ENCODE assay signal across 8 cellular contexts in the genomic region with DNA sequence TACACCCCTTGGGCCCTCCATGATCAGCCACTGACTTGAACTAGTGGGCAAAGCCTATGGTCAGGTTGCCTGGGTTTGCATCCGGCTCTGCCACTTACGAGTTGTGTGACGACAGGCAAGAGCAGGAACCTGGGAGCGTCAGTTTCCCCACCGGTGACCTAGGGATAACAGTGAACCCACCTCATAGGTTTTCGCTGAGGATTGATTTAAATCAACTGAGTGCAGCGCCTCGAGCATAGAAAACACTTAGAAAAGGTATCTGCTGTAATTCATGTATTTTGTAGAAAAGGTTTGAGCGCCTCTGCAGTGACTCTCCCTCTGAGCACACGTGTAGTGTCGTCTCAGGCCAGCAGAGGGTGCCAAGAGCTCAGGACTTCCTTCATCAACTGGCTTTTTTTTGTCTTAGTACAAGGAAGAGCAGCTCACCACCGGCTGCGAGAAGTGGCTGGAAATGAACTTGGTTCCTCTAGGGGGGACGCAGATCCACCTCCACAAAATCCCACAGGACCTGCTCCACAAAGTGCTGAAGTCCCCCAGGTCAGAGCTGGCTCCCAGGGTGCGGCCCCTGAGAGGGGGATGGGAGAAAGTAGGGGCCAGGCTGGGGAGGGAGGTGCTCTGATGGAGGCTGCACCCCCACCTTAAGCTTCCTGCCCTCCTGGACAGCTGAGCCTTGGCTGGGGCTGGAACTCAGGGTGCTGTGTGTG. TPM values are rescaled to one million over a fixed set of nuclear protein-coding genes. Genes with fewer than 3 reads are reported as not detected.
A peak's percentile ranks its signal among the peaks of the same experiment; 100 is the strongest.
DNase-seq lines count a peak whose midpoint lies in the region; ATAC-seq and TF ChIP-seq lines count a peak whose summit lies in the region.

No MANE protein-coding gene starts in this region.

- CTCF ChIA-PET in naive thymus-derived CD4-positive, alpha-beta T cell (lab: Charles Lee) = interaction anchor here (0.6 to 2.7 kb wide), 11 partner anchors 13 to 406 kb away, joined by 3 to 28 read pairs (median 4); no protein-coding TSS in a partner anchor

- no peak overlapping the region for H3K9ac ChIP-seq in OCI-LY1 (ENCODE audit: low read length)

- H3K27me3 Mint-ChIP-seq in naive thymus-derived CD4-positive, alpha-beta T cell = peaks cover 0 to 5% (median 0%) of the 10 kb centered on the region in 5 donors

- TF ChIP-seq CTCF in AG09309 (IDR thresholded peaks at IDR 0.05; ENCODE audit: control insufficient read depth, insufficient read depth, low read depth, low read length, missing control alignments) = peak; percentile 91
- peak; percentile 80 for TF ChIP-seq CTCF in OCI-LY1 (IDR thresholded peaks at IDR 0.05; ENCODE audit: low read length)
- peak; percentile 93 to 96 (median 96) for TF ChIP-seq CTCF in esophagus muscularis mucosa (IDR thresholded peaks at IDR 0.05)

- H3K36me3 Mint-ChIP-seq in naive thymus-derived CD4-positive, alpha-beta T cell = no peaks in the 10 kb centered on the region

- no peak for TF ChIP-seq EP300 in esophagus muscularis mucosa (IDR thresholded peaks at IDR 0.05)

- 13% methylated on average over 11 of the region's 15 CpGs for WGBS in esophagus muscularis mucosa

- POLR2A ChIA-PET in naive thymus-derived CD4-positive, alpha-beta T cell (lab: Charles Lee) = no interaction called here

- no peak overlapping the region for H3K4me2 ChIP-seq in OCI-LY1 (ENCODE audit: low read length)

- H3K27me3 ChIP-seq in OCI-LY1 (ENCODE audit: insufficient read depth, low read length) (no peaks in the 10 kb centered on the region; the same call in 1 of the 2 replicates), esophagus muscularis mucosa (no peaks in the 10 kb centered on the region)
- H3K27me3 ChIP-seq in naive thymus-derived CD4-positive, alpha-beta T cell (ENCODE audit: control insufficient read depth in 2 of 2, insufficient read depth in 2 of 2, low read length in 2 of 2) = no peaks in the 10 kb centered on the region

- no peaks in the 10 kb centered on the region for H3K79me2 ChIP-seq in OCI-LY1 (ENCODE audit: insufficient read depth, low read length)

- intact Hi-C loops in esophagus muscularis mucosa (cut with DNase I) = loop anchor here (2.0 kb wide), 2 partner anchors 44 to 266 kb away; no protein-coding TSS in a partner anchor
- intact Hi-C loops in naive thymus-derived CD4-positive, alpha-beta T cell (cut with micrococcal nuclease) = loop anchor here (1.0 to 10.0 kb wide), 5 partner anchors 44 to 406 kb away; no protein-coding TSS in a partner anchor

- H3K27ac ChIP-seq in OCI-LY1 (ENCODE audit: low read depth, low read length, poor library complexity, severe bottlenecking) (no peak overlapping the region), esophagus muscularis mucosa (replicated peaks in 1 of 4) (peak overlapping the region in 1 of 4 donors; percentile 34)
- H3K27ac ChIP-seq in naive thymus-derived CD4-positive, alpha-beta T cell (ENCODE audit: low read depth, low read length) = no peak overlapping the region

- H3K27ac Mint-ChIP-seq in naive thymus-derived CD4-positive, alpha-beta T cell = no peak overlapping the region

- H3K4me3 ChIP-seq in AG09309 (ENCODE audit: control insufficient read depth, low read depth, low read length) (peak overlapping the region; percentile 15), OCI-LY1 (ENCODE audit: low read depth, low read length, poor library complexity, severe bottlenecking) (no peak overlapping the region), esophagus muscularis mucosa (peak overlapping the region in 3 of 4 donors; percentile 19 to 48 (median 19))
- H3K4me3 ChIP-seq in naive thymus-derived CD4-positive, alpha-beta T cell (ENCODE audit: low read length) = no peak overlapping the region

- H3K9me3 ChIP-seq in OCI-LY1 (ENCODE audit: low read length) = no peaks in the 10 kb centered on the region
- no peaks in the 10 kb centered on the region for H3K9me3 ChIP-seq in esophagus muscularis mucosa
- no peaks in the 10 kb centered on the region for H3K9me3 ChIP-seq in naive thymus-derived CD4-positive, alpha-beta T cell (ENCODE audit: control insufficient read depth in 2 of 3, low read length in 3 of 3)

- H3F3A ChIP-seq in OCI-LY1 (ENCODE audit: insufficient read depth, low read length) = no peaks in the 10 kb centered on the region

- no peak overlapping the region for H2AFZ ChIP-seq in OCI-LY1 (ENCODE audit: low read length)

- H3K9me2 ChIP-seq in OCI-LY1 (ENCODE audit: low read depth, low read length) = no peaks in the 10 kb centered on the region

- no peak for TF ChIP-seq POLR2A in esophagus muscularis mucosa (IDR thresholded peaks at IDR 0.05; ENCODE audit: low read depth)

- no peaks in the 10 kb centered on the region for H4K20me1 ChIP-seq in OCI-LY1 (ENCODE audit: insufficient read depth, low read length)

- H3K4me1 ChIP-seq in OCI-LY1 (ENCODE audit: insufficient read depth, low read length, severe bottlenecking) = no peaks in the 10 kb centered on the region
- H3K4me1 ChIP-seq in esophagus muscularis mucosa = peaks cover 0 to 27% (median 26%) of the 10 kb centered on the region in 4 donors
- no peaks in the 10 kb centered on the region for H3K4me1 ChIP-seq in naive thymus-derived CD4-positive, alpha-beta T cell (ENCODE audit: control insufficient read depth in 2 of 2, insufficient read depth in 2 of 2, low read length in 2 of 2)

- H3K36me3 ChIP-seq in OCI-LY1 (ENCODE audit: insufficient read depth, low read length) (no peaks in the 10 kb centered on the region), esophagus muscularis mucosa (no peaks in the 10 kb centered on the region)
- no peaks in the 10 kb centered on the region for H3K36me3 ChIP-seq in naive thymus-derived CD4-positive, alpha-beta T cell (ENCODE audit: control insufficient read depth in 2 of 3, insufficient read depth in 3 of 3, low read length in 3 of 3)

- peaks cover 0 to 10% (median 8%) of the 10 kb centered on the region in 7 donors for H3K4me1 Mint-ChIP-seq in naive thymus-derived CD4-positive, alpha-beta T cell

- peak; percentile 41 for DNase-seq in AG09309 (ENCODE audit: low read depth)
- peak; percentile 80 for DNase-seq in HT1080 (ENCODE audit: low read depth)
- peak; percentile 60 for DNase-seq in activated T-cell treated with anti-CD3 and anti-CD28 coated beads for 48 hours (ENCODE audit: low read depth)
- peak; percentile 90 for DNase-seq in esophagus muscularis mucosa (ENCODE audit: extremely low spot score)
- DNase-seq in naive thymus-derived CD4-positive, alpha-beta T cell = peak; percentile 30 to 66 (median 53)
- peak; percentile 21 to 24 for DNase-seq in stimulated activated CD8-positive, alpha-beta memory T cell treated with anti-CD3 and anti-CD28 coated beads, Interleukin-7, amount 100 ng/mL, for 48 hours (ENCODE audit: extremely low read depth in 1 of 2, low read depth in 1 of 2)

- ATAC-seq in GM19035 (IDR thresholded peaks at IDR 0.05; ENCODE audit: unreplicated experiment) = peak; percentile 67
- peak; percentile 88 for ATAC-seq in naive thymus-derived CD4-positive, alpha-beta T cell

- H3K9me3 Mint-ChIP-seq in naive thymus-derived CD4-positive, alpha-beta T cell = peaks cover 0 to 2% (median 0%) of the 10 kb centered on the region in 11 donors

- peak overlapping the region in 5 of 10 donors; percentile 27 to 63 (median 51) for H3K4me3 Mint-ChIP-seq in naive thymus-derived CD4-positive, alpha-beta T cell

RNA-seq across cellular contexts. Expression of a gene that starts 27.7 kb away (rescaled TPM):
- total RNA-seq in HT1080 (2014; rRNA removed; shearing (Covaris generic)) = not detected in 2 replicates
- polyA plus RNA-seq in HT1080 (2015; cell fraction: cytosol; rRNA removed) = not detected in 2 replicates
- polyA plus RNA-seq in HT1080 (2015; cell fraction: nucleus; rRNA removed) = not detected in 2 replicates
- total RNA-seq in esophagus muscularis mucosa = under 1 TPM in 1 of 4 donors, not detected in 3; 0.29 TPM
- total RNA-seq in naive thymus-derived CD4-positive, alpha-beta T cell = not detected
- not detected for polyA plus RNA-seq in naive thymus-derived CD4-positive, alpha-beta T cell

Comparison
In these comparisons a context has a peak if more than half of its experiments do, and no peak if none do; other contexts are left out.
1. DNase-seq: peak in every context shown above with its lines; median percentile 90 in esophagus muscularis mucosa; 80 in HT1080; 60 in activated T-cell treated with anti-CD3 and anti-CD28 coated beads for 48 hours; 53 in naive thymus-derived CD4-positive, alpha-beta T cell; 41 in AG09309; 22 in stimulated activated CD8-positive, alpha-beta memory T cell treated with anti-CD3 and anti-CD28 coated beads, Interleukin-7, amount 100 ng/mL, for 48 hours.
2. H3K4me3 ChIP-seq: peak in AG09309 (single experiment) and esophagus muscularis mucosa (3 of 4); none in OCI-LY1 (single experiment) and naive thymus-derived CD4-positive, alpha-beta T cell (single experiment).
3. Peak in every context shown above with its lines, with median percentiles within 50 percentile points of each other: CTCF ChIP-seq.